Comparison of ENCODE assay signal across 3 cellular contexts in the genomic region with DNA sequence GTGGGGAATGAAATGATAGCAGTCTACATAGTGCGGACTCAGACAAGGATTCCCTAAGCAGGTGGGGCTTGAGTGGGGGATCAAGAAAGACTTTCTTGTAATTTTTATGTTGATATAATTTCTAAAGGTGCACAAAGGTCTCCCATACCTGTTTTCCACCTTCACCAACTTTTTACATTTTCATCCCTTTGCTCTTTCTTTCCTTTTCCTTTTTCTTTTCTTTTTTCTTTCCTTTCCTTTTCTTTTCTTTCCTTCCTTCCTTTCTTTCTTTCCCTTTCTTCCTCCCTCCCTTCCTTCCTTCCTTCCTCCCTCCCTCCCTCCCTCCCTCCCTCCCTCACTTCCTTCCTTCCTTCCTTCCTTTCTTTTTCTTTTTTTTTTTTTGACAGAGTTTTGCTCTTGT.
A peak's percentile ranks its signal among the peaks of the same experiment; 100 is the strongest.
TF ChIP-seq lines count a peak whose summit lies in the region.

No MANE protein-coding gene starts in this region.

TF ChIP-seq in HepG2, 621 proteins besides CTCF, POLR2A, EP300 and RAD21 (continues in another document):
- TF ChIP-seq CHCHD3 (CRISPR knock-in tag; IDR thresholded peaks at IDR 0.05), result no peak
- TF ChIP-seq, protein P1, sequence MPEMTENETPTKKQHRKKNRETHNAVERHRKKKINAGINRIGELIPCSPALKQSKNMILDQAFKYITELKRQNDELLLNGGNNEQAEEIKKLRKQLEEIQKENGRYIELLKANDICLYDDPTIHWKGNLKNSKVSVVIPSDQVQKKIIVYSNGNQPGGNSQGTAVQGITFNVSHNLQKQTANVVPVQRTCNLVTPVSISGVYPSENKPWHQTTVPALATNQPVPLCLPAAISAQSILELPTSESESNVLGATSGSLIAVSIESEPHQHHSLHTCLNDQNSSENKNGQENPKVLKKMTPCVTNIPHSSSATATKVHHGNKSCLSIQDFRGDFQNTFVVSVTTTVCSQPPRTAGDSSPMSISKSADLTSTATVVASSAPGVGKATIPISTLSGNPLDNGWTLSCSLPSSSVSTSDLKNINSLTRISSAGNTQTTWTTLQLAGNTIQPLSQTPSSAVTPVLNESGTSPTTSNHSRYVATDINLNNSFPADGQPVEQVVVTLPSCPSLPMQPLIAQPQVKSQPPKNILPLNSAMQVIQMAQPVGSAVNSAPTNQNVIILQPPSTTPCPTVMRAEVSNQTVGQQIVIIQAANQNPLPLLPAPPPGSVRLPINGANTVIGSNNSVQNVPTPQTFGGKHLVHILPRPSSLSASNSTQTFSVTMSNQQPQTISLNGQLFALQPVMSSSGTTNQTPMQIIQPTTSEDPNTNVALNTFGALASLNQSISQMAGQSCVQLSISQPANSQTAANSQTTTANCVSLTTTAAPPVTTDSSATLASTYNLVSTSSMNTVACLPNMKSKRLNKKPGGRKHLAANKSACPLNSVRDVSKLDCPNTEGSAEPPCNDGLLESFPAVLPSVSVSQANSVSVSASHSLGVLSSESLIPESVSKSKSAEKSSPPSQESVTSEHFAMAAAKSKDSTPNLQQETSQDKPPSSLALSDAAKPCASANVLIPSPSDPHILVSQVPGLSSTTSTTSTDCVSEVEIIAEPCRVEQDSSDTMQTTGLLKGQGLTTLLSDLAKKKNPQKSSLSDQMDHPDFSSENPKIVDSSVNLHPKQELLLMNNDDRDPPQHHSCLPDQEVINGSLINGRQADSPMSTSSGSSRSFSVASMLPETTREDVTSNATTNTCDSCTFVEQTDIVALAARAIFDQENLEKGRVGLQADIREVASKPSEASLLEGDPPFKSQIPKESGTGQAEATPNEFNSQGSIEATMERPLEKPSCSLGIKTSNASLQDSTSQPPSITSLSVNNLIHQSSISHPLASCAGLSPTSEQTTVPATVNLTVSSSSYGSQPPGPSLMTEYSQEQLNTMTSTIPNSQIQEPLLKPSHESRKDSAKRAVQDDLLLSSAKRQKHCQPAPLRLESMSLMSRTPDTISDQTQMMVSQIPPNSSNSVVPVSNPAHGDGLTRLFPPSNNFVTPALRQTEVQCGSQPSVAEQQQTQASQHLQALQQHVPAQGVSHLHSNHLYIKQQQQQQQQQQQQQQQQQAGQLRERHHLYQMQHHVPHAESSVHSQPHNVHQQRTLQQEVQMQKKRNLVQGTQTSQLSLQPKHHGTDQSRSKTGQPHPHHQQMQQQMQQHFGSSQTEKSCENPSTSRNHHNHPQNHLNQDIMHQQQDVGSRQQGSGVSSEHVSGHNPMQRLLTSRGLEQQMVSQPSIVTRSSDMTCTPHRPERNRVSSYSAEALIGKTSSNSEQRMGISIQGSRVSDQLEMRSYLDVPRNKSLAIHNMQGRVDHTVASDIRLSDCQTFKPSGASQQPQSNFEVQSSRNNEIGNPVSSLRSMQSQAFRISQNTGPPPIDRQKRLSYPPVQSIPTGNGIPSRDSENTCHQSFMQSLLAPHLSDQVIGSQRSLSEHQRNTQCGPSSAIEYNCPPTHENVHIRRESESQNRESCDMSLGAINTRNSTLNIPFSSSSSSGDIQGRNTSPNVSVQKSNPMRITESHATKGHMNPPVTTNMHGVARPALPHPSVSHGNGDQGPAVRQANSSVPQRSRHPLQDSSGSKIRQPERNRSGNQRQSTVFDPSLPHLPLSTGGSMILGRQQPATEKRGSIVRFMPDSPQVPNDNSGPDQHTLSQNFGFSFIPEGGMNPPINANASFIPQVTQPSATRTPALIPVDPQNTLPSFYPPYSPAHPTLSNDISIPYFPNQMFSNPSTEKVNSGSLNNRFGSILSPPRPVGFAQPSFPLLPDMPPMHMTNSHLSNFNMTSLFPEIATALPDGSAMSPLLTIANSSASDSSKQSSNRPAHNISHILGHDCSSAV (CRISPR knock-in tag; IDR thresholded peaks at IDR 0.05; ENCODE audit: borderline replicate concordance), result no peak
- TF ChIP-seq HIC2 (CRISPR knock-in tag; IDR thresholded peaks at IDR 0.05; ENCODE audit: low read depth), result no peak

TF ChIP-seq in HEK293, 187 proteins besides CTCF, POLR2A, EP300 and RAD21:
- TF ChIP-seq ZNF169 (tag by site-specific recombination; IDR thresholded peaks at IDR 0.05), result no peak
- peak; percentile 48; the same call in 1 of the 2 replicates for TF ChIP-seq PRDM1 (tag by site-specific recombination; IDR thresholded peaks at IDR 0.05)
- TF ChIP-seq ZNF138 (tag by site-specific recombination; IDR thresholded peaks at IDR 0.05; ENCODE audit: borderline replicate concordance), result no peak
- no peak for TF ChIP-seq ZFP37 (tag by site-specific recombination; IDR thresholded peaks at IDR 0.05)
- TF ChIP-seq, protein P2, sequence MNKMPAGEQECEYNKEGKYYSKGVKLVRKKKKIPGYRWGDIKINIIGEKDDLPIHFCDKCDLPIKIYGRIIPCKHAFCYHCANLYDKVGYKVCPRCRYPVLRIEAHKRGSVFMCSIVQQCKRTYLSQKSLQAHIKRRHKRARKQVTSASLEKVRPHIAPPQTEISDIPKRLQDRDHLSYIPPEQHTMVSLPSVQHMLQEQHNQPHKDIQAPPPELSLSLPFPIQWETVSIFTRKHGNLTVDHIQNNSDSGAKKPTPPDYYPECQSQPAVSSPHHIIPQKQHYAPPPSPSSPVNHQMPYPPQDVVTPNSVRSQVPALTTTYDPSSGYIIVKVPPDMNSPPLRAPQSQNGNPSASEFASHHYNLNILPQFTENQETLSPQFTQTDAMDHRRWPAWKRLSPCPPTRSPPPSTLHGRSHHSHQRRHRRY (tag by site-specific recombination; IDR thresholded peaks at IDR 0.05), result no peak
- TF ChIP-seq, protein P3, sequence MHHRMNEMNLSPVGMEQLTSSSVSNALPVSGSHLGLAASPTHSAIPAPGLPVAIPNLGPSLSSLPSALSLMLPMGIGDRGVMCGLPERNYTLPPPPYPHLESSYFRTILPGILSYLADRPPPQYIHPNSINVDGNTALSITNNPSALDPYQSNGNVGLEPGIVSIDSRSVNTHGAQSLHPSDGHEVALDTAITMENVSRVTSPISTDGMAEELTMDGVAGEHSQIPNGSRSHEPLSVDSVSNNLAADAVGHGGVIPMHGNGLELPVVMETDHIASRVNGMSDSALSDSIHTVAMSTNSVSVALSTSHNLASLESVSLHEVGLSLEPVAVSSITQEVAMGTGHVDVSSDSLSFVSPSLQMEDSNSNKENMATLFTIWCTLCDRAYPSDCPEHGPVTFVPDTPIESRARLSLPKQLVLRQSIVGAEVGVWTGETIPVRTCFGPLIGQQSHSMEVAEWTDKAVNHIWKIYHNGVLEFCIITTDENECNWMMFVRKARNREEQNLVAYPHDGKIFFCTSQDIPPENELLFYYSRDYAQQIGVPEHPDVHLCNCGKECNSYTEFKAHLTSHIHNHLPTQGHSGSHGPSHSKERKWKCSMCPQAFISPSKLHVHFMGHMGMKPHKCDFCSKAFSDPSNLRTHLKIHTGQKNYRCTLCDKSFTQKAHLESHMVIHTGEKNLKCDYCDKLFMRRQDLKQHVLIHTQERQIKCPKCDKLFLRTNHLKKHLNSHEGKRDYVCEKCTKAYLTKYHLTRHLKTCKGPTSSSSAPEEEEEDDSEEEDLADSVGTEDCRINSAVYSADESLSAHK (tag by site-specific recombination; IDR thresholded peaks at IDR 0.05), result no peak
- TF ChIP-seq ZNF202 (tag by site-specific recombination; IDR thresholded peaks at IDR 0.05; ENCODE audit: borderline replicate concordance), result no peak
- TF ChIP-seq, protein P4, sequence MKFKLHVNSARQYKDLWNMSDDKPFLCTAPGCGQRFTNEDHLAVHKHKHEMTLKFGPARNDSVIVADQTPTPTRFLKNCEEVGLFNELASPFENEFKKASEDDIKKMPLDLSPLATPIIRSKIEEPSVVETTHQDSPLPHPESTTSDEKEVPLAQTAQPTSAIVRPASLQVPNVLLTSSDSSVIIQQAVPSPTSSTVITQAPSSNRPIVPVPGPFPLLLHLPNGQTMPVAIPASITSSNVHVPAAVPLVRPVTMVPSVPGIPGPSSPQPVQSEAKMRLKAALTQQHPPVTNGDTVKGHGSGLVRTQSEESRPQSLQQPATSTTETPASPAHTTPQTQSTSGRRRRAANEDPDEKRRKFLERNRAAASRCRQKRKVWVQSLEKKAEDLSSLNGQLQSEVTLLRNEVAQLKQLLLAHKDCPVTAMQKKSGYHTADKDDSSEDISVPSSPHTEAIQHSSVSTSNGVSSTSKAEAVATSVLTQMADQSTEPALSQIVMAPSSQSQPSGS (tag by site-specific recombination; IDR thresholded peaks at IDR 0.05; ENCODE audit: low read depth), result no peak

TF ChIP-seq in K562, 482 proteins besides CTCF, POLR2A, EP300 and RAD21:
- TF ChIP-seq, protein P5, sequence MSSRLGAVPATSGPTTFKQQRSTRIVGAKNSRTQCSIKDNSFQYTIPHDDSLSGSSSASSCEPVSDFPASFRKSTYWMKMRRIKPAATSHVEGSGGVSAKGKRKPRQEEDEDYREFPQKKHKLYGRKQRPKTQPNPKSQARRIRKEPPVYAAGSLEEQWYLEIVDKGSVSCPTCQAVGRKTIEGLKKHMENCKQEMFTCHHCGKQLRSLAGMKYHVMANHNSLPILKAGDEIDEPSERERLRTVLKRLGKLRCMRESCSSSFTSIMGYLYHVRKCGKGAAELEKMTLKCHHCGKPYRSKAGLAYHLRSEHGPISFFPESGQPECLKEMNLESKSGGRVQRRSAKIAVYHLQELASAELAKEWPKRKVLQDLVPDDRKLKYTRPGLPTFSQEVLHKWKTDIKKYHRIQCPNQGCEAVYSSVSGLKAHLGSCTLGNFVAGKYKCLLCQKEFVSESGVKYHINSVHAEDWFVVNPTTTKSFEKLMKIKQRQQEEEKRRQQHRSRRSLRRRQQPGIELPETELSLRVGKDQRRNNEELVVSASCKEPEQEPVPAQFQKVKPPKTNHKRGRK (tag; IDR thresholded peaks at IDR 0.05), result peak; percentile 52; the same call in 1 of the 2 replicates
- TF ChIP-seq HDGF (IDR thresholded peaks at IDR 0.05), result no peak
